Comparison of ENCODE assay signal across 15 cellular contexts in genomic region chr11:11207428-11207827, GRCh38.
DNase-seq lines count a peak whose midpoint lies in the region; ATAC-seq and TF ChIP-seq lines count a peak whose summit lies in the region.
"Had no signal": no experiment of that assay in that cellular context is flagged by ENCODE, and none has a peak within 500 bp of the region (broad histone marks: within the 10 kb centered on the region; RNA-seq: fewer than 3 reads in every experiment).

No MANE protein-coding gene starts in this region.

- ATAC-seq in HG03432 (IDR thresholded peaks at IDR 0.05; ENCODE audit: unreplicated experiment), result no peak
- no peak for ATAC-seq in GM18858 (IDR thresholded peaks at IDR 0.05; ENCODE audit: unreplicated experiment)

- H3K4me1 ChIP-seq in hepatocyte (ENCODE audit: insufficient read depth), result no peaks in the 10 kb centered on the region

- no peak overlapping the region for H3K4me3 ChIP-seq in GM12864 (ENCODE audit: low read depth, low read length)
- no peak overlapping the region for H3K4me3 ChIP-seq in WERI-Rb-1 (ENCODE audit: low read depth, low read length)
- H3K4me3 ChIP-seq in hepatocyte, result no peak overlapping the region

- no peak overlapping the region for H2AFZ ChIP-seq in hepatocyte

- TF ChIP-seq CTCF in GM12864 (IDR thresholded peaks at IDR 0.05; ENCODE audit: low read depth, low read length, missing control alignments), result peak; percentile 13
- 0 out of 2 replicates have a peak, but pooled peaks have one; percentile 2 for TF ChIP-seq CTCF in WERI-Rb-1 (IDR thresholded peaks at IDR 0.05; ENCODE audit: low read depth, low read length)
- TF ChIP-seq CTCF in hepatocyte (IDR thresholded peaks at IDR 0.05; ENCODE audit: poor library complexity), result peak; percentile 5

- DNase-seq in GM12864 (ENCODE audit: low read depth), result no peak
- peak; percentile 10 for DNase-seq in KBM-7
- no peak for DNase-seq in WERI-Rb-1
- no peak for DNase-seq in hepatocyte (ENCODE audit: low spot score)
- DNase-seq in NCI-H345 treated with DMSO at 0.1 percent for 48 hours (lab: John Stamatoyannopoulos, UW; ENCODE audit: unreplicated experiment), result no peak
- DNase-seq: CD4-positive, alpha-beta memory T cell; NCI-H1048; NCI-H146; NCI-H2107; NCI-H345; NCI-H69; SHP77 treated with DMSO at 0.1 percent for 48 hours; SW 1271 had no signal

- H3K27ac ChIP-seq in WERI-Rb-1, result no peak overlapping the region
- H3K27ac ChIP-seq in hepatocyte, result no peak overlapping the region

- no peaks in the 10 kb centered on the region for H3K27me3 ChIP-seq in WERI-Rb-1 (ENCODE audit: insufficient read depth, low read depth, severe bottlenecking)
- H3K27me3 ChIP-seq in hepatocyte, result no peaks in the 10 kb centered on the region

- H4K20me1 ChIP-seq in hepatocyte (ENCODE audit: insufficient read depth, poor library complexity, severe bottlenecking), result no peaks in the 10 kb centered on the region

- in situ Hi-C loops in KBM-7 (cut with MboI; ENCODE audit: low pct_unique_long_range_greater_than_20kb, low sequenced_read_pairs), result no loop called here

- H3K9me3 ChIP-seq in WERI-Rb-1 (ENCODE audit: severe bottlenecking), result no peaks in the 10 kb centered on the region
- peaks cover 3% of the 10 kb centered on the region for H3K9me3 ChIP-seq in hepatocyte (ENCODE audit: low read depth)

- no peaks in the 10 kb centered on the region for H3K9me2 ChIP-seq in hepatocyte (replicated peaks; ENCODE audit: insufficient read depth)

- 75% methylated on average over 3 of the region's 3 CpGs for WGBS in hepatocyte (ENCODE audit: low lambda C conversion rate, missing lambda C conversion rate)

- H3K36me3 ChIP-seq in WERI-Rb-1 (no peaks in the 10 kb centered on the region), hepatocyte (replicated peaks; ENCODE audit: insufficient read depth, low read depth) (no peaks in the 10 kb centered on the region)

- no peak overlapping the region for H3K4me2 ChIP-seq in hepatocyte

- H3K79me2 ChIP-seq in hepatocyte, result no peaks in the 10 kb centered on the region
